13 cellular contexts compared by ENCODE assay signal in the genomic region with DNA sequence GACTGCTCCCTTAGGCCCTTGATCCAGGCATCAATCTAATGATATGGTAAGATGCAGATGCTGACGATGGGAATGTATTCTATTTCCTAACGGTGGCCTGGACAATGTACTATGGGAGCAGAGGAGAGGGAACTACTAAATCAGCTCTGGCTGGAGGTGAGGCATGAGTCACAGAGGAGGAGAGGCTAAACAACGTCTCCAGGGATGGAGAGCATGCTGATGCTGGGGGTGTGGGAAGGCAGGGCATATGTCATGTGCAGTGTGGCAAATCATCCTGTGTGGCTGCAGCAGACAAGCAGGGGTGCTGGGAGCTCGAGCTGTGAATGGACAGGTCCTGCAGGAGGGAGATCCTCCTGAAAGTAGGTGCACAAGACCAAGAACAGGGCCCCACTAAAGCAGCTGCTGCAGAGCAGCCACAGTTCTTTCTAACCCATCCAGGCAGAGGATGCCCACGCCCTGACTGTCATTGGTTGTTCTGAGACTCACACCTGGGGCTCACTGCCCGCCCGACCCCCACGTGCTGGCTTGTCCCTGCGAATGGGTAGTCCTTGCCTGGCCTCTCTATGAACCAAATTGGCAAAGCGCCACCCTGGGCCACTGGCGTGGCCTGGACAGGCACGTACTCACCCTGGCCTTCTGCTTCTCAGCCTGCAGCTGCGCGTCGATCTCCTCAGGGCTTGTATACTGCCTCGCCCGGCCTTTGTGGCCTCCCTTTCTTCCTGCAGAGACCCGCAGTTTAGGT. TPM values are rescaled to one million over a fixed set of nuclear protein-coding genes. Genes with fewer than 3 reads are reported as not detected.
DNase-seq lines count a peak whose midpoint lies in the region; ATAC-seq and TF ChIP-seq lines count a peak whose summit lies in the region.
"Had no signal": no experiment of that assay in that cellular context is flagged by ENCODE, and none has a peak within 500 bp of the region (broad histone marks: within the 10 kb centered on the region; RNA-seq: fewer than 3 reads in every experiment).

No MANE protein-coding gene starts in this region.

- POLR2A ChIA-PET in activated CD8-positive, alpha-beta T cell treated with anti-CD3 and anti-CD28 coated beads, Interleukin-2, amount 10 ng/mL, durations not matched to agents 7 days and 5 days (lab: Charles Lee): interaction anchor here (0.6 kb wide), 1 partner anchor 10 kb away, joined by 3 read pairs; no protein-coding TSS in a partner anchor

- DNase-seq in Right ventricle myocardium superior: peak; percentile 56
- no peak for DNase-seq in cardiac septum (ENCODE audit: low spot score)
- no peak for DNase-seq in activated CD8-positive, alpha-beta T cell treated with anti-CD3 and anti-CD28 coated beads, Interleukin-2, amount 10 ng/mL, durations not matched to agents 7 days and 5 days
- DNase-seq in foreskin fibroblast: peak; percentile 37 to 59
- DNase-seq in stimulated activated naive B cell treated with anti-CD40 and anti-IgM and Interleukin-4, amounts not matched to agents 10 μg/mL and 1 μg/mL and 100 μg/mL, for 72 hours: no peak
- no peak for DNase-seq in KG1 (lab: John Stamatoyannopoulos, UW)
- no peak for DNase-seq in dedifferentiated amniotic fluid mesenchymal stem cell (ENCODE audit: extremely low spot score)
- DNase-seq: activated CD4-positive, alpha-beta T cell treated with anti-CD3 and anti-CD28 coated beads for 1 hour; AML-193; NCI-H2081 treated with DMSO at 0.1 percent for 48 hours; NK-92 treated with Interleukin-12 subunit alpha and Interleukin-12 subunit beta, amount 100 ng/mL, for 24 hours; SK-N-SH had no signal

- H3K4me1 Mint-ChIP-seq in activated CD8-positive, alpha-beta T cell treated with anti-CD3 and anti-CD28 coated beads, Interleukin-2, amount 10 ng/mL, durations not matched to agents 7 days and 5 days (ENCODE audit: low read depth): peaks cover 29% of the 10 kb centered on the region
- H3K4me1 Mint-ChIP-seq in stimulated activated naive B cell treated with anti-CD40 and anti-IgM and Interleukin-4, amounts not matched to agents 10 μg/mL and 1 μg/mL and 100 μg/mL, for 72 hours: peaks cover 24 to 34% of the 10 kb centered on the region in 2 donors

- H3K4me3 ChIP-seq in foreskin fibroblast (ENCODE audit: low read depth in 1 of 2, low read length in 2 of 2): no peak overlapping the region

- no peaks in the 10 kb centered on the region for H3K9me3 Mint-ChIP-seq in activated CD8-positive, alpha-beta T cell treated with anti-CD3 and anti-CD28 coated beads, Interleukin-2, amount 10 ng/mL, durations not matched to agents 7 days and 5 days (ENCODE audit: insufficient read depth)
- no peaks in the 10 kb centered on the region for H3K9me3 Mint-ChIP-seq in stimulated activated naive B cell treated with anti-CD40 and anti-IgM and Interleukin-4, amounts not matched to agents 10 μg/mL and 1 μg/mL and 100 μg/mL, for 72 hours

- H3K4me3 Mint-ChIP-seq in activated CD8-positive, alpha-beta T cell treated with anti-CD3 and anti-CD28 coated beads, Interleukin-2, amount 10 ng/mL, durations not matched to agents 7 days and 5 days: no peak overlapping the region
- no peak overlapping the region for H3K4me3 Mint-ChIP-seq in stimulated activated naive B cell treated with anti-CD40 and anti-IgM and Interleukin-4, amounts not matched to agents 10 μg/mL and 1 μg/mL and 100 μg/mL, for 72 hours

- CTCF ChIA-PET in activated CD8-positive, alpha-beta T cell treated with anti-CD3 and anti-CD28 coated beads, Interleukin-2, amount 10 ng/mL, durations not matched to agents 7 days and 5 days (lab: Charles Lee): no interaction called here

- peak overlapping the region; percentile 37 for H3K27ac Mint-ChIP-seq in activated CD8-positive, alpha-beta T cell treated with anti-CD3 and anti-CD28 coated beads, Interleukin-2, amount 10 ng/mL, durations not matched to agents 7 days and 5 days
- H3K27ac Mint-ChIP-seq in stimulated activated naive B cell treated with anti-CD40 and anti-IgM and Interleukin-4, amounts not matched to agents 10 μg/mL and 1 μg/mL and 100 μg/mL, for 72 hours: peak overlapping the region; percentile 68

- ATAC-seq in Right ventricle myocardium superior (ENCODE audit: poor library complexity): no peak
- no peak for ATAC-seq in activated CD8-positive, alpha-beta T cell treated with anti-CD3 and anti-CD28 coated beads, Interleukin-2, amount 10 ng/mL, durations not matched to agents 7 days and 5 days
- no peak for ATAC-seq in stimulated activated naive B cell treated with anti-CD40 and anti-IgM and Interleukin-4, amounts not matched to agents 10 μg/mL and 1 μg/mL and 100 μg/mL, for 72 hours (replicated peaks)
- ATAC-seq in GM19455 (IDR thresholded peaks at IDR 0.05; ENCODE audit: unreplicated experiment): no peak

- H3K27me3 Mint-ChIP-seq in activated CD8-positive, alpha-beta T cell treated with anti-CD3 and anti-CD28 coated beads, Interleukin-2, amount 10 ng/mL, durations not matched to agents 7 days and 5 days (ENCODE audit: low read depth): no peaks in the 10 kb centered on the region
- H3K27me3 Mint-ChIP-seq in stimulated activated naive B cell treated with anti-CD40 and anti-IgM and Interleukin-4, amounts not matched to agents 10 μg/mL and 1 μg/mL and 100 μg/mL, for 72 hours: no peaks in the 10 kb centered on the region

- no peak for TF ChIP-seq CTCF in foreskin fibroblast (IDR thresholded peaks at IDR 0.05; ENCODE audit: low read depth, low read length)

- intact Hi-C loops in Right ventricle myocardium superior (cut with DNase I): no loop called here
- intact Hi-C loops in cardiac septum (cut with DNase I): no loop called here

- peaks cover 36% of the 10 kb centered on the region for H3K36me3 Mint-ChIP-seq in activated CD8-positive, alpha-beta T cell treated with anti-CD3 and anti-CD28 coated beads, Interleukin-2, amount 10 ng/mL, durations not matched to agents 7 days and 5 days (ENCODE audit: low read depth)
- H3K36me3 Mint-ChIP-seq in stimulated activated naive B cell treated with anti-CD40 and anti-IgM and Interleukin-4, amounts not matched to agents 10 μg/mL and 1 μg/mL and 100 μg/mL, for 72 hours: peaks cover 46% of the 10 kb centered on the region in 2 donors

RNA-seq across cellular contexts. Expression of a gene that starts 4.0 kb away (rescaled TPM):
- total RNA-seq in Right ventricle myocardium superior: 97.7 TPM
- 95.6 TPM for total RNA-seq in cardiac septum
- total RNA-seq in activated CD8-positive, alpha-beta T cell treated with anti-CD3 and anti-CD28 coated beads, Interleukin-2, amount 10 ng/mL, durations not matched to agents 7 days and 5 days: 100 to 1,000 TPM; 104 TPM

RNA-seq across cellular contexts. Expression of a gene that starts 4.4 kb away (rescaled TPM):
- total RNA-seq in Right ventricle myocardium superior: 31.5 TPM
- 46.5 TPM for total RNA-seq in cardiac septum
- 100 to 1,000 TPM; 101 to 110 TPM for total RNA-seq in activated CD8-positive, alpha-beta T cell treated with anti-CD3 and anti-CD28 coated beads, Interleukin-2, amount 10 ng/mL, durations not matched to agents 7 days and 5 days

RNA-seq across cellular contexts. Expression of a gene that starts 29.9 kb away (rescaled TPM):
- total RNA-seq in Right ventricle myocardium superior (40.6 TPM), cardiac septum (40.4 TPM)
- total RNA-seq in activated CD8-positive, alpha-beta T cell treated with anti-CD3 and anti-CD28 coated beads, Interleukin-2, amount 10 ng/mL, durations not matched to agents 7 days and 5 days: 100 to 1,000 TPM; 408 to 412 TPM

RNA-seq across cellular contexts. Expression of a gene that starts 34.2 kb away (rescaled TPM):
- total RNA-seq in Right ventricle myocardium superior (3.0 TPM), cardiac septum (3.4 TPM)
- total RNA-seq in activated CD8-positive, alpha-beta T cell treated with anti-CD3 and anti-CD28 coated beads, Interleukin-2, amount 10 ng/mL, durations not matched to agents 7 days and 5 days: 10 to 100 TPM; 10.9 to 13.4 TPM

RNA-seq across cellular contexts. Expression of a gene that starts 34.3 kb away (rescaled TPM):
- 19.9 TPM for total RNA-seq in Right ventricle myocardium superior
- total RNA-seq in cardiac septum: 15.0 TPM
- total RNA-seq in activated CD8-positive, alpha-beta T cell treated with anti-CD3 and anti-CD28 coated beads, Interleukin-2, amount 10 ng/mL, durations not matched to agents 7 days and 5 days: 10 to 100 TPM; 64.0 to 65.8 TPM

Comparison
In these comparisons a context has a peak if more than half of its experiments do, and no peak if none do; other contexts are left out.
1. DNase-seq: peak in Right ventricle myocardium superior (single experiment) and foreskin fibroblast (2 of 2); none in cardiac septum (single experiment), activated CD8-positive, alpha-beta T cell treated with anti-CD3 and anti-CD28 coated beads, Interleukin-2, amount 10 ng/mL, durations not matched to agents 7 days and 5 days (single experiment), stimulated activated naive B cell treated with anti-CD40 and anti-IgM and Interleukin-4, amounts not matched to agents 10 μg/mL and 1 μg/mL and 100 μg/mL, for 72 hours (single experiment), KG1 (single experiment) and dedifferentiated amniotic fluid mesenchymal stem cell (single experiment).